ENCODE assay signal across 34 cellular contexts in genomic region chr5:158303883-158304282, GRCh38.
"Had no signal": no experiment of that assay in that cellular context is flagged by ENCODE, and none has a peak within 500 bp of the region (broad histone marks: within the 10 kb centered on the region; RNA-seq: fewer than 3 reads in every experiment).

No MANE protein-coding gene starts in this region.

- H3K9me3 ChIP-seq: ascending aorta had no signal

- H3K36me3 ChIP-seq: ascending aorta, cardiac muscle cell had no signal

- DNase-seq: activated B cell treated with CpG ODN at 0.5 μM for 24 hours; activated CD4-positive, alpha-beta memory T cell treated with anti-CD3 and anti-CD28 coated beads, Interleukin-2, amount 10 ng/mL, durations not matched to agents 7 days and 5 days; activated CD4-positive, alpha-beta T cell treated with anti-CD3 and anti-CD28 coated beads for 4 hours; activated CD4-positive, alpha-beta T cell treated with anti-CD3 and anti-CD28 coated beads, Interleukin-2, amount 10 ng/mL, durations not matched to agents 24 days and 14 days; activated CD4-positive, alpha-beta T cell treated with anti-CD3 and anti-CD28 coated beads, Interleukin-2, amount 50 U/mL, for 1 hour; activated CD4-positive, alpha-beta T cell treated with anti-CD3 and anti-CD28 coated beads, Interleukin-2, amount 50 U/mL, for 4 hours; activated CD4-positive, CD25-positive, alpha-beta regulatory T cell treated with anti-CD3 and anti-CD28 coated beads, Interleukin-2, amount 50 U/mL, for 72 hours; activated CD8-positive, alpha-beta memory T cell treated with anti-CD3 and anti-CD28 coated beads for 24 hours; activated CD8-positive, alpha-beta memory T cell treated with anti-CD3 and anti-CD28 coated beads, Interleukin-2, amount 10 ng/mL, durations not matched to agents 7 days and 5 days; activated CD8-positive, alpha-beta memory T cell treated with anti-CD3 and anti-CD28 coated beads, Interleukin-2, amount 50 U/mL, for 48 hours; activated CD8-positive, alpha-beta T cell treated with anti-CD3 and anti-CD28 coated beads, Interleukin-2, amount 10 ng/mL, durations not matched to agents 7 days and 5 days; activated effector memory CD4-positive, alpha-beta T cell treated with Interleukin-2 at 50 U/mL for 16 hours; activated gamma-delta T cell; activated naive CD4-positive, alpha-beta T cell treated with anti-CD3 and anti-CD28 coated beads, Interleukin-2, amount 10 ng/mL, durations not matched to agents 7 days and 5 days; activated naive CD4-positive, alpha-beta T cell treated with Interleukin-2 at 50 U/mL for 16 hours; activated naive CD8-positive, alpha-beta T cell treated with anti-CD3 and anti-CD28 coated beads, Interleukin-2, amount 10 ng/mL, durations not matched to agents 7 days and 5 days; activated naive CD8-positive, alpha-beta T cell treated with anti-CD3 and anti-CD28 coated beads, Interleukin-2, amount 50 U/mL, for 24 hours; activated T-cell treated with anti-CD3 and anti-CD28 coated beads, Interleukin-2, amount 50 U/mL, for 24 hours; activated T-cell treated with anti-CD3 and anti-CD28 coated beads, Interleukin-2, amount 50 U/mL, for 48 hours; anterior cingulate cortex; caudate nucleus; cerebellar nuclear complex; T-helper 2 cell; T-helper 9 cell had no signal

- H3K9me3 Mint-ChIP-seq: activated B cell treated with CpG ODN at 0.5 μM for 24 hours; activated CD4-positive, alpha-beta memory T cell treated with anti-CD3 and anti-CD28 coated beads, Interleukin-2, amount 10 ng/mL, durations not matched to agents 7 days and 5 days; activated CD4-positive, alpha-beta T cell treated with anti-CD3 and anti-CD28 coated beads, Interleukin-2, amount 10 ng/mL, durations not matched to agents 24 days and 14 days; activated naive CD4-positive, alpha-beta T cell treated with anti-CD3 and anti-CD28 coated beads, Interleukin-2, amount 10 ng/mL, durations not matched to agents 7 days and 5 days; activated naive CD4-positive, alpha-beta T cell treated with anti-CD3 and anti-CD28 coated beads, Interleukin-2, amount 50 U/mL, for 24 hours; activated naive CD8-positive, alpha-beta T cell treated with anti-CD3 and anti-CD28 coated beads, Interleukin-2, amount 10 ng/mL, durations not matched to agents 7 days and 5 days; activated naive CD8-positive, alpha-beta T cell treated with anti-CD3 and anti-CD28 coated beads, Interleukin-2, amount 50 U/mL, for 24 hours; activated T-cell treated with anti-CD3 and anti-CD28 coated beads, Interleukin-2, amount 50 U/mL, for 24 hours; activated T-helper 2 cell treated with anti-CD3 and anti-CD28 coated beads, Interferon-gamma antibody, Interleukin-2, Interleukin-4, amounts not matched to agents 10 μg/mL and 5 μg/mL and 100 μg/mL, durations not matched to agents 14 hours and 24 hours and 36 hours; central memory CD8-positive, alpha-beta T cell; T-helper 1 cell treated with Interleukin-12 subunit alpha and Interleukin-12 subunit beta and Interleukin-4 antibody, amounts not matched to agents 30 μg/mL and 1 μg/mL, for 36 hours; T-helper 2 cell treated with Interferon-gamma antibody and Interleukin-4, amounts not matched to agents 5 μg/mL and 100 μg/mL, for 36 hours had no signal

- H3K27me3 Mint-ChIP-seq: activated B cell treated with CpG ODN at 0.5 μM for 24 hours; activated CD4-positive, alpha-beta memory T cell treated with anti-CD3 and anti-CD28 coated beads, Interleukin-2, amount 10 ng/mL, durations not matched to agents 7 days and 5 days; activated CD4-positive, alpha-beta T cell treated with anti-CD3 and anti-CD28 coated beads, Interleukin-2, amount 10 ng/mL, durations not matched to agents 24 days and 14 days; activated CD8-positive, alpha-beta memory T cell treated with anti-CD3 and anti-CD28 coated beads, Interleukin-2, amount 10 ng/mL, durations not matched to agents 7 days and 5 days; activated naive CD4-positive, alpha-beta T cell treated with anti-CD3 and anti-CD28 coated beads, Interleukin-2, amount 10 ng/mL, durations not matched to agents 7 days and 5 days; activated naive CD8-positive, alpha-beta T cell treated with anti-CD3 and anti-CD28 coated beads, Interleukin-2, amount 50 U/mL, for 24 hours; brain had no signal

- H3K27ac Mint-ChIP-seq: activated B cell treated with CpG ODN at 0.5 μM for 24 hours; activated CD4-positive, alpha-beta memory T cell treated with anti-CD3 and anti-CD28 coated beads, Interleukin-2, amount 10 ng/mL, durations not matched to agents 7 days and 5 days; activated CD4-positive, alpha-beta T cell treated with anti-CD3 and anti-CD28 coated beads, Interleukin-2, amount 10 ng/mL, durations not matched to agents 24 days and 14 days; activated CD8-positive, alpha-beta memory T cell treated with anti-CD3 and anti-CD28 coated beads, Interleukin-2, amount 10 ng/mL, durations not matched to agents 7 days and 5 days; activated CD8-positive, alpha-beta T cell treated with anti-CD3 and anti-CD28 coated beads, Interleukin-2, amount 10 ng/mL, durations not matched to agents 7 days and 5 days; activated naive CD4-positive, alpha-beta T cell treated with anti-CD3 and anti-CD28 coated beads, Interleukin-2, amount 10 ng/mL, durations not matched to agents 7 days and 5 days; activated naive CD4-positive, alpha-beta T cell treated with anti-CD3 and anti-CD28 coated beads, Interleukin-2, amount 50 U/mL, for 24 hours; activated naive CD8-positive, alpha-beta T cell; activated naive CD8-positive, alpha-beta T cell treated with anti-CD3 and anti-CD28 coated beads, Interleukin-2, amount 10 ng/mL, durations not matched to agents 7 days and 5 days; activated naive CD8-positive, alpha-beta T cell treated with anti-CD3 and anti-CD28 coated beads, Interleukin-2, amount 50 U/mL, for 24 hours; activated T-cell treated with anti-CD3 and anti-CD28 coated beads, Interleukin-2, amount 50 U/mL, for 24 hours; activated T-helper 2 cell treated with anti-CD3 and anti-CD28 coated beads, Interferon-gamma antibody, Interleukin-2, Interleukin-4, amounts not matched to agents 10 μg/mL and 5 μg/mL and 100 μg/mL, durations not matched to agents 14 hours and 24 hours and 36 hours; T-helper 1 cell treated with Interleukin-12 subunit alpha and Interleukin-12 subunit beta and Interleukin-4 antibody, amounts not matched to agents 30 μg/mL and 1 μg/mL, for 36 hours; T-helper 2 cell treated with Interferon-gamma antibody and Interleukin-4, amounts not matched to agents 5 μg/mL and 100 μg/mL, for 36 hours had no signal

- H3K36me3 Mint-ChIP-seq: activated CD8-positive, alpha-beta memory T cell treated with anti-CD3 and anti-CD28 coated beads, Interleukin-2, amount 10 ng/mL, durations not matched to agents 7 days and 5 days; activated naive CD4-positive, alpha-beta T cell treated with anti-CD3 and anti-CD28 coated beads, Interleukin-2, amount 10 ng/mL, durations not matched to agents 7 days and 5 days; activated naive CD4-positive, alpha-beta T cell treated with anti-CD3 and anti-CD28 coated beads, Interleukin-2, amount 50 U/mL, for 24 hours; activated naive CD8-positive, alpha-beta T cell; activated naive CD8-positive, alpha-beta T cell treated with anti-CD3 and anti-CD28 coated beads, Interleukin-2, amount 10 ng/mL, durations not matched to agents 7 days and 5 days; brain had no signal

- H3K4me3 Mint-ChIP-seq: activated B cell treated with CpG ODN at 0.5 μM for 24 hours; activated CD4-positive, alpha-beta memory T cell treated with anti-CD3 and anti-CD28 coated beads, Interleukin-2, amount 10 ng/mL, durations not matched to agents 7 days and 5 days; activated CD4-positive, alpha-beta T cell treated with anti-CD3 and anti-CD28 coated beads, Interleukin-2, amount 10 ng/mL, durations not matched to agents 24 days and 14 days; activated CD8-positive, alpha-beta memory T cell treated with anti-CD3 and anti-CD28 coated beads, Interleukin-2, amount 10 ng/mL, durations not matched to agents 7 days and 5 days; activated CD8-positive, alpha-beta T cell treated with anti-CD3 and anti-CD28 coated beads, Interleukin-2, amount 10 ng/mL, durations not matched to agents 7 days and 5 days; activated naive CD4-positive, alpha-beta T cell treated with anti-CD3 and anti-CD28 coated beads, Interleukin-2, amount 10 ng/mL, durations not matched to agents 7 days and 5 days; activated naive CD4-positive, alpha-beta T cell treated with anti-CD3 and anti-CD28 coated beads, Interleukin-2, amount 50 U/mL, for 24 hours; activated naive CD8-positive, alpha-beta T cell; activated naive CD8-positive, alpha-beta T cell treated with anti-CD3 and anti-CD28 coated beads, Interleukin-2, amount 10 ng/mL, durations not matched to agents 7 days and 5 days; activated naive CD8-positive, alpha-beta T cell treated with anti-CD3 and anti-CD28 coated beads, Interleukin-2, amount 50 U/mL, for 24 hours; activated T-cell treated with anti-CD3 and anti-CD28 coated beads, Interleukin-2, amount 50 U/mL, for 24 hours; brain; central memory CD8-positive, alpha-beta T cell; T-helper 1 cell treated with Interleukin-12 subunit alpha and Interleukin-12 subunit beta and Interleukin-4 antibody, amounts not matched to agents 30 μg/mL and 1 μg/mL, for 36 hours; T-helper 2 cell treated with Interferon-gamma antibody and Interleukin-4, amounts not matched to agents 5 μg/mL and 100 μg/mL, for 36 hours had no signal

- ATAC-seq: activated CD8-positive, alpha-beta memory T cell treated with anti-CD3 and anti-CD28 coated beads, Interleukin-2, amount 10 ng/mL, durations not matched to agents 7 days and 5 days; activated CD8-positive, alpha-beta T cell treated with anti-CD3 and anti-CD28 coated beads, Interleukin-2, amount 10 ng/mL, durations not matched to agents 7 days and 5 days; activated naive CD8-positive, alpha-beta T cell treated with anti-CD3 and anti-CD28 coated beads, Interleukin-2, amount 50 U/mL, for 24 hours had no signal

- H3K27me3 ChIP-seq: ascending aorta, cardiac muscle cell had no signal

- H3K4me3 ChIP-seq: ascending aorta, cardiac muscle cell had no signal

- H3K4me1 ChIP-seq: ascending aorta had no signal

- H3K27ac ChIP-seq: ascending aorta, cardiac muscle cell, VCaP had no signal

- H3K4me1 Mint-ChIP-seq: activated B cell treated with CpG ODN at 0.5 μM for 24 hours; activated CD4-positive, alpha-beta memory T cell treated with anti-CD3 and anti-CD28 coated beads, Interleukin-2, amount 10 ng/mL, durations not matched to agents 7 days and 5 days; activated CD4-positive, alpha-beta T cell treated with anti-CD3 and anti-CD28 coated beads, Interleukin-2, amount 10 ng/mL, durations not matched to agents 24 days and 14 days; activated CD8-positive, alpha-beta memory T cell treated with anti-CD3 and anti-CD28 coated beads, Interleukin-2, amount 10 ng/mL, durations not matched to agents 7 days and 5 days; activated naive CD4-positive, alpha-beta T cell treated with anti-CD3 and anti-CD28 coated beads, Interleukin-2, amount 10 ng/mL, durations not matched to agents 7 days and 5 days; activated naive CD4-positive, alpha-beta T cell treated with anti-CD3 and anti-CD28 coated beads, Interleukin-2, amount 50 U/mL, for 24 hours; activated naive CD8-positive, alpha-beta T cell treated with anti-CD3 and anti-CD28 coated beads, Interleukin-2, amount 10 ng/mL, durations not matched to agents 7 days and 5 days; activated naive CD8-positive, alpha-beta T cell treated with anti-CD3 and anti-CD28 coated beads, Interleukin-2, amount 50 U/mL, for 24 hours; central memory CD8-positive, alpha-beta T cell had no signal
